1 cellular context compared by ENCODE assay signal in the genomic region with DNA sequence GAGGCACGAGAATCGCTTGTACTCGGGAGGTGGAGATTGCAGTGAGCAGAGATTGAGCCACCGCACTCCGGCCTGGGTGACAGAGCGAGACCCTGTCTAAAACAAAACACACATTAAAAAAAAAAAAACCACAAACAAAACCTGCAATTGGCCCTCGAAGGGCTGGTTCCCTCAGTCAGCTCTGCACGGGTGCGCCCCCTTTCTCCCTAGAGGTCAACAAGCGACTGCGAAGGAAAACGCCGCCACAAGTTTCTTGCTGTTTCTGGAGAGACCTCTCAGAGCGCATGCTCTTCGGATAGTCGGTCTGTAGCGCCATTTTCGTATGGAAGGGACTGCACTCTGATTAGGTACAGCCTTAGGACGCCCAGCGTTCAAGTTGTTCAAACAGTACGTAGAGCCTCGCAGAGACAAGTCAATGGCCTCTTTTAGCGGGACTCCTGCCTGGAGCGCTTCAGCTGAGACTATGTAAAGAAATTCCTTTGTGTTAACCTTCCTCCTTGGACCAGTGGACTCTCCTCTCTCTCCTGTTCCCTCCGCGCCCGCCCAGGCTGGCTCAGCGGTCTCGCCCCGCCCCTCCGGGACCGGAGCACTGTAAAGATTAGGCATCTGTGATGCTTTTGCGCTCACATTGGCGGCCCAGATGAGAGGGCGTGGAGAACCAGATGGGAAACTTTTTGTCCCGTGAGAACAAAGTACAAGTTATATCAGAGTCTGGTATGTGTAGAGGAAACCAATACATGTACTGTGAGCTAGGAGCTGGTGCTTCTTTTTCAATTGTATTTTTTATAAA.
TF ChIP-seq lines count a peak whose summit lies in the region.

No MANE protein-coding gene starts in this region.

TF ChIP-seq in HepG2, 621 proteins besides CTCF, POLR2A, EP300 and RAD21 (continued from another document and continues in another):
- TF ChIP-seq, protein P1, sequence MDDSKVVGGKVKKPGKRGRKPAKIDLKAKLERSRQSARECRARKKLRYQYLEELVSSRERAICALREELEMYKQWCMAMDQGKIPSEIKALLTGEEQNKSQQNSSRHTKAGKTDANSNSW (CRISPR knock-in tag; IDR thresholded peaks at IDR 0.05; ENCODE audit: borderline replicate concordance): no peak
- no peak for TF ChIP-seq GFI1 (CRISPR knock-in tag; IDR thresholded peaks at IDR 0.05; ENCODE audit: borderline replicate concordance)
- TF ChIP-seq SMAD3 (CRISPR knock-in tag; IDR thresholded peaks at IDR 0.05): no peak; the same call in 1 of the 2 replicates
- no peak for TF ChIP-seq ZNF543 (CRISPR knock-in tag; IDR thresholded peaks at IDR 0.05)
- TF ChIP-seq, protein P2, sequence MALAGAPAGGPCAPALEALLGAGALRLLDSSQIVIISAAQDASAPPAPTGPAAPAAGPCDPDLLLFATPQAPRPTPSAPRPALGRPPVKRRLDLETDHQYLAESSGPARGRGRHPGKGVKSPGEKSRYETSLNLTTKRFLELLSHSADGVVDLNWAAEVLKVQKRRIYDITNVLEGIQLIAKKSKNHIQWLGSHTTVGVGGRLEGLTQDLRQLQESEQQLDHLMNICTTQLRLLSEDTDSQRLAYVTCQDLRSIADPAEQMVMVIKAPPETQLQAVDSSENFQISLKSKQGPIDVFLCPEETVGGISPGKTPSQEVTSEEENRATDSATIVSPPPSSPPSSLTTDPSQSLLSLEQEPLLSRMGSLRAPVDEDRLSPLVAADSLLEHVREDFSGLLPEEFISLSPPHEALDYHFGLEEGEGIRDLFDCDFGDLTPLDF (CRISPR knock-in tag; IDR thresholded peaks at IDR 0.05): 0 out of 2 replicates have a peak, but pooled peaks have one; percentile 25
- no peak for TF ChIP-seq ZNF230 (CRISPR knock-in tag; IDR thresholded peaks at IDR 0.05)
- TF ChIP-seq CEBPB (IDR thresholded peaks at IDR 0.05; ENCODE audit: borderline replicate concordance, low read depth, low read length): no peak
- 0 out of 2 replicates have a peak, but pooled peaks have one; percentile 38 for TF ChIP-seq MYC (CRISPR knock-in tag; IDR thresholded peaks at IDR 0.05; ENCODE audit: borderline replicate concordance)
- TF ChIP-seq, protein P3, sequence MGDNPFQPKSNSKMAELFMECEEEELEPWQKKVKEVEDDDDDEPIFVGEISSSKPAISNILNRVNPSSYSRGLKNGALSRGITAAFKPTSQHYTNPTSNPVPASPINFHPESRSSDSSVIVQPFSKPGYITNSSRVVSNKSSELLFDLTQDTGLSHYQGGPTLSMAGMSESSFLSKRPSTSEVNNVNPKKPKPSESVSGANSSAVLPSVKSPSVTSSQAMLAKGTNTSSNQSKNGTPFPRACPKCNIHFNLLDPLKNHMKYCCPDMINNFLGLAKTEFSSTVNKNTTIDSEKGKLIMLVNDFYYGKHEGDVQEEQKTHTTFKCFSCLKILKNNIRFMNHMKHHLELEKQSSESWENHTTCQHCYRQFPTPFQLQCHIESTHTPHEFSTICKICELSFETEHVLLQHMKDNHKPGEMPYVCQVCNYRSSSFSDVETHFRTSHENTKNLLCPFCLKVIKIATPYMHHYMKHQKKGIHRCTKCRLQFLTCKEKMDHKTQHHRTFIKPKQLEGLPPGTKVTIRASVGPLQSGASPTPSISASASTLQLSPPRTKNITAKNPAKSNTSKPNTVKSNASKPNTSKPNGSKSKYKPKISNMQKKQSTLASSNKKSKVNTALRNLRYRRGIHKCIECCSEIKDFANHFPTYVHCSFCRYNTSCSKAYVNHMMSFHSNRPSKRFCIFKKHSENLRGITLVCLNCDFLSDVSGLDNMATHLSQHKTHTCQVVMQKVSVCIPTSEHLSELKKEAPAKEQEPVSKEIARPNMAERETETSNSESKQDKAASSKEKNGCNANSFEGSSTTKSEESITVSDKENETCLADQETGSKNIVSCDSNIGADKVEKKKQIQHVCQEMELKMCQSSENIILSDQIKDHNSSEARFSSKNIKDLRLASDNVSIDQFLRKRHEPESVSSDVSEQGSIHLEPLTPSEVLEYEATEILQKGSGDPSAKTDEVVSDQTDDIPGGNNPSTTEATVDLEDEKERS (CRISPR knock-in tag; IDR thresholded peaks at IDR 0.05): no peak
- no peak for TF ChIP-seq KLF15 (CRISPR knock-in tag; IDR thresholded peaks at IDR 0.05; ENCODE audit: borderline replicate concordance)
- no peak for TF ChIP-seq TRIM24 (CRISPR knock-in tag; IDR thresholded peaks at IDR 0.05)
- TF ChIP-seq DMAP1 (CRISPR knock-in tag; IDR thresholded peaks at IDR 0.05): peak; percentile 85
- no peak for TF ChIP-seq ZNF563 (CRISPR knock-in tag; IDR thresholded peaks at IDR 0.05)
- TF ChIP-seq ZNF383 (CRISPR knock-in tag; IDR thresholded peaks at IDR 0.05; ENCODE audit: borderline replicate concordance): no peak
- TF ChIP-seq ZNF724P (CRISPR knock-in tag; IDR thresholded peaks at IDR 0.05; ENCODE audit: borderline replicate concordance): no peak
- TF ChIP-seq, protein P4, sequence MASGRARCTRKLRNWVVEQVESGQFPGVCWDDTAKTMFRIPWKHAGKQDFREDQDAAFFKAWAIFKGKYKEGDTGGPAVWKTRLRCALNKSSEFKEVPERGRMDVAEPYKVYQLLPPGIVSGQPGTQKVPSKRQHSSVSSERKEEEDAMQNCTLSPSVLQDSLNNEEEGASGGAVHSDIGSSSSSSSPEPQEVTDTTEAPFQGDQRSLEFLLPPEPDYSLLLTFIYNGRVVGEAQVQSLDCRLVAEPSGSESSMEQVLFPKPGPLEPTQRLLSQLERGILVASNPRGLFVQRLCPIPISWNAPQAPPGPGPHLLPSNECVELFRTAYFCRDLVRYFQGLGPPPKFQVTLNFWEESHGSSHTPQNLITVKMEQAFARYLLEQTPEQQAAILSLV (CRISPR knock-in tag; IDR thresholded peaks at IDR 0.05; ENCODE audit: borderline replicate concordance): peak; percentile 35; the same call in 1 of the 2 replicates
- TF ChIP-seq, protein P5, sequence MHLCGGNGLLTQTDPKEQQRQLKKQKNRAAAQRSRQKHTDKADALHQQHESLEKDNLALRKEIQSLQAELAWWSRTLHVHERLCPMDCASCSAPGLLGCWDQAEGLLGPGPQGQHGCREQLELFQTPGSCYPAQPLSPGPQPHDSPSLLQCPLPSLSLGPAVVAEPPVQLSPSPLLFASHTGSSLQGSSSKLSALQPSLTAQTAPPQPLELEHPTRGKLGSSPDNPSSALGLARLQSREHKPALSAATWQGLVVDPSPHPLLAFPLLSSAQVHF (CRISPR knock-in tag; IDR thresholded peaks at IDR 0.05): no peak
- no peak for TF ChIP-seq ZNF44 (CRISPR knock-in tag; IDR thresholded peaks at IDR 0.05)
- TF ChIP-seq PTBP1 (IDR thresholded peaks at IDR 0.05; ENCODE audit: low read depth, low read length, poor library complexity, severe bottlenecking): peak; percentile 28
- TF ChIP-seq, protein P6, sequence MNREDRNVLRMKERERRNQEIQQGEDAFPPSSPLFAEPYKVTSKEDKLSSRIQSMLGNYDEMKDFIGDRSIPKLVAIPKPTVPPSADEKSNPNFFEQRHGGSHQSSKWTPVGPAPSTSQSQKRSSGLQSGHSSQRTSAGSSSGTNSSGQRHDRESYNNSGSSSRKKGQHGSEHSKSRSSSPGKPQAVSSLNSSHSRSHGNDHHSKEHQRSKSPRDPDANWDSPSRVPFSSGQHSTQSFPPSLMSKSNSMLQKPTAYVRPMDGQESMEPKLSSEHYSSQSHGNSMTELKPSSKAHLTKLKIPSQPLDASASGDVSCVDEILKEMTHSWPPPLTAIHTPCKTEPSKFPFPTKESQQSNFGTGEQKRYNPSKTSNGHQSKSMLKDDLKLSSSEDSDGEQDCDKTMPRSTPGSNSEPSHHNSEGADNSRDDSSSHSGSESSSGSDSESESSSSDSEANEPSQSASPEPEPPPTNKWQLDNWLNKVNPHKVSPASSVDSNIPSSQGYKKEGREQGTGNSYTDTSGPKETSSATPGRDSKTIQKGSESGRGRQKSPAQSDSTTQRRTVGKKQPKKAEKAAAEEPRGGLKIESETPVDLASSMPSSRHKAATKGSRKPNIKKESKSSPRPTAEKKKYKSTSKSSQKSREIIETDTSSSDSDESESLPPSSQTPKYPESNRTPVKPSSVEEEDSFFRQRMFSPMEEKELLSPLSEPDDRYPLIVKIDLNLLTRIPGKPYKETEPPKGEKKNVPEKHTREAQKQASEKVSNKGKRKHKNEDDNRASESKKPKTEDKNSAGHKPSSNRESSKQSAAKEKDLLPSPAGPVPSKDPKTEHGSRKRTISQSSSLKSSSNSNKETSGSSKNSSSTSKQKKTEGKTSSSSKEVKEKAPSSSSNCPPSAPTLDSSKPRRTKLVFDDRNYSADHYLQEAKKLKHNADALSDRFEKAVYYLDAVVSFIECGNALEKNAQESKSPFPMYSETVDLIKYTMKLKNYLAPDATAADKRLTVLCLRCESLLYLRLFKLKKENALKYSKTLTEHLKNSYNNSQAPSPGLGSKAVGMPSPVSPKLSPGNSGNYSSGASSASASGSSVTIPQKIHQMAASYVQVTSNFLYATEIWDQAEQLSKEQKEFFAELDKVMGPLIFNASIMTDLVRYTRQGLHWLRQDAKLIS (CRISPR knock-in tag; IDR thresholded peaks at IDR 0.05): no peak
- TF ChIP-seq JUNB (CRISPR knock-in tag; IDR thresholded peaks at IDR 0.05; ENCODE audit: borderline replicate concordance): no peak
- TF ChIP-seq ZFAT (CRISPR knock-in tag; conservative IDR thresholded peaks at IDR 0.05): no peak
- no peak for TF ChIP-seq ZNF652 (CRISPR knock-in tag; IDR thresholded peaks at IDR 0.05; ENCODE audit: borderline replicate concordance, low read depth)
- TF ChIP-seq TARDBP (CRISPR knock-in tag; IDR thresholded peaks at IDR 0.05): no peak; the same call in 1 of the 2 replicates
- peak; percentile 67 for TF ChIP-seq PHF8 (CRISPR knock-in tag; IDR thresholded peaks at IDR 0.05)
- TF ChIP-seq, protein P7, sequence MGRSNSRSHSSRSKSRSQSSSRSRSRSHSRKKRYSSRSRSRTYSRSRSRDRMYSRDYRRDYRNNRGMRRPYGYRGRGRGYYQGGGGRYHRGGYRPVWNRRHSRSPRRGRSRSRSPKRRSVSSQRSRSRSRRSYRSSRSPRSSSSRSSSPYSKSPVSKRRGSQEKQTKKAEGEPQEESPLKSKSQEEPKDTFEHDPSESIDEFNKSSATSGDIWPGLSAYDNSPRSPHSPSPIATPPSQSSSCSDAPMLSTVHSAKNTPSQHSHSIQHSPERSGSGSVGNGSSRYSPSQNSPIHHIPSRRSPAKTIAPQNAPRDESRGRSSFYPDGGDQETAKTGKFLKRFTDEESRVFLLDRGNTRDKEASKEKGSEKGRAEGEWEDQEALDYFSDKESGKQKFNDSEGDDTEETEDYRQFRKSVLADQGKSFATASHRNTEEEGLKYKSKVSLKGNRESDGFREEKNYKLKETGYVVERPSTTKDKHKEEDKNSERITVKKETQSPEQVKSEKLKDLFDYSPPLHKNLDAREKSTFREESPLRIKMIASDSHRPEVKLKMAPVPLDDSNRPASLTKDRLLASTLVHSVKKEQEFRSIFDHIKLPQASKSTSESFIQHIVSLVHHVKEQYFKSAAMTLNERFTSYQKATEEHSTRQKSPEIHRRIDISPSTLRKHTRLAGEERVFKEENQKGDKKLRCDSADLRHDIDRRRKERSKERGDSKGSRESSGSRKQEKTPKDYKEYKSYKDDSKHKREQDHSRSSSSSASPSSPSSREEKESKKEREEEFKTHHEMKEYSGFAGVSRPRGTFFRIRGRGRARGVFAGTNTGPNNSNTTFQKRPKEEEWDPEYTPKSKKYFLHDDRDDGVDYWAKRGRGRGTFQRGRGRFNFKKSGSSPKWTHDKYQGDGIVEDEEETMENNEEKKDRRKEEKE (IDR thresholded peaks at IDR 0.05): no peak
- no peak for TF ChIP-seq SRSF9 (IDR thresholded peaks at IDR 0.05; ENCODE audit: borderline replicate concordance, insufficient read depth, low read depth, low read length, poor library complexity, severe bottlenecking)
- no peak for TF ChIP-seq HCFC1 (IDR thresholded peaks at IDR 0.05; ENCODE audit: low read depth, low read length)
- TF ChIP-seq, protein P8, sequence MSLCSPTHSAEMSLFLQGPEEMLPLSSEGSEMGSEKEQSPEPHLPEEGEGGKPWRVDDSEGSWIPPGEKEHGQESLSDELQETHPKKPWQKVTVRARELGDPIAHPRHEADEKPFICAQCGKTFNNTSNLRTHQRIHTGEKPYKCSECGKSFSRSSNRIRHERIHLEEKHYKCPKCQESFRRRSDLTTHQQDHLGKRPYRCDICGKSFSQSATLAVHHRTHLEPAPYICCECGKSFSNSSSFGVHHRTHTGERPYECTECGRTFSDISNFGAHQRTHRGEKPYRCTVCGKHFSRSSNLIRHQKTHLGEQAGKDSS (CRISPR knock-in tag; IDR thresholded peaks at IDR 0.05; ENCODE audit: borderline replicate concordance, low read depth): no peak
- TF ChIP-seq PHF5A (CRISPR knock-in tag; IDR thresholded peaks at IDR 0.05; ENCODE audit: low read depth, unreplicated experiment): no peak
- peak; percentile 84 for TF ChIP-seq ZNF430 (CRISPR knock-in tag; IDR thresholded peaks at IDR 0.05)
- TF ChIP-seq, protein P9, sequence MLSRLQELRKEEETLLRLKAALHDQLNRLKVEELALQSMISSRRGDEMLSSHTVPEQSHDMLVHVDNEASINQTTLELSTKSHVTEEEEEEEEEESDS (CRISPR knock-in tag; IDR thresholded peaks at IDR 0.05; ENCODE audit: borderline replicate concordance): no peak
- 0 out of 4 replicates have a peak, but pooled peaks of 1 of the 2 experiments have one; percentile 34 for TF ChIP-seq KLF16 (CRISPR knock-in tag; IDR thresholded peaks at IDR 0.05)
- TF ChIP-seq KLF6 (CRISPR knock-in tag; IDR thresholded peaks at IDR 0.05): 0 out of 2 replicates have a peak, but pooled peaks have one; percentile 36
- no peak for TF ChIP-seq ZNF354B (CRISPR knock-in tag; IDR thresholded peaks at IDR 0.05)
- TF ChIP-seq ATF1 (CRISPR knock-in tag; IDR thresholded peaks at IDR 0.05): peak; percentile 5; the same call in 1 of the 2 replicates
- no peak for TF ChIP-seq ZNF17 (CRISPR knock-in tag; IDR thresholded peaks at IDR 0.05)
- TF ChIP-seq, protein P10, sequence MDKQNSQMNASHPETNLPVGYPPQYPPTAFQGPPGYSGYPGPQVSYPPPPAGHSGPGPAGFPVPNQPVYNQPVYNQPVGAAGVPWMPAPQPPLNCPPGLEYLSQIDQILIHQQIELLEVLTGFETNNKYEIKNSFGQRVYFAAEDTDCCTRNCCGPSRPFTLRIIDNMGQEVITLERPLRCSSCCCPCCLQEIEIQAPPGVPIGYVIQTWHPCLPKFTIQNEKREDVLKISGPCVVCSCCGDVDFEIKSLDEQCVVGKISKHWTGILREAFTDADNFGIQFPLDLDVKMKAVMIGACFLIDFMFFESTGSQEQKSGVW (CRISPR knock-in tag; IDR thresholded peaks at IDR 0.05; ENCODE audit: borderline replicate concordance): no peak
